ENCODE assay signal across 1 cellular context in the genomic region with DNA sequence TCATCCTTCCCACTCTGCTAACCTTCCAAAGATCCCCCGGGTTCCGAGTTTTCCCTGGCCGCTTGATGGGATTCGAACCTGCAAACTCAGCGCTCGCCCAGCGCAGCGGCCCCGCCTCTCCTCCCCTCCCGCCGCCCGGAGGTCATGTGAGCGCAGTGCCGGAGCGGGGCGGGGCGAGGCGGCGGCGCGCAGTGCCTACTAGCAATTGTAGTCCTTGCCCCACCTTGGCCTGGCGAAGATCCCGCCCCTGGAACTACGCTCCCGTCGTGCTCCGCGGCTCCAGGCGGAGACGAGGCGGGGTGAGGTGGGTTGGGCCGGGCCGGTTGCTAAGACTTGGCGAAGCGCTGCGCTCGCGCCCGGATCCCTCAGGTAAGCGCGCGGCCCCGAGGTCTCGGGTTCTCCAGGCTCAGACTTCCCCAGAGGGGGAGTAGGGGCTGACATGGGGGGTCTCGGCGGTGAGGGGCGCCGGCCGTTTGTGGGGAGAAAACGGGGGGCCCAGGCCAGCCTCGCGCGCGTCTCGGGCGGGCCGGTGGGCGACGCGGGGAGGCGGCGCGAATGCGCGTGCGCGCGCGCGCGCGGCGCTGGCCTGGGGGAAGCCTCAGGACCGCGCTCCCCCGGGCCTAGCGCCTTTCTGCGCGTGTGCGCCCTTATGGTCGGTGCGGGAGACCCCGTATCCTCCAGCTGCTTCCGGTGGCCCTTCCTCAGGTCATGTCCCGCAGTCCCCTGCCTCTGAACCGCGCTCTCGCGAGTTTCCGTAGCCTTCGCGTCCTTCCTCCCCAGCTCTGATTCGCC.
TF ChIP-seq lines count a peak whose summit lies in the region.

A gene (plus strand): TSS at position 329 of the 792 bp plus-strand sequence. CDS start 6,649 bp downstream, outside the sequence.
A gene with protein sequence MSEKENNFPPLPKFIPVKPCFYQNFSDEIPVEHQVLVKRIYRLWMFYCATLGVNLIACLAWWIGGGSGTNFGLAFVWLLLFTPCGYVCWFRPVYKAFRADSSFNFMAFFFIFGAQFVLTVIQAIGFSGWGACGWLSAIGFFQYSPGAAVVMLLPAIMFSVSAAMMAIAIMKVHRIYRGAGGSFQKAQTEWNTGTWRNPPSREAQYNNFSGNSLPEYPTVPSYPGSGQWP (plus strand): TSS at position 329 of the 792 bp plus-strand sequence. CDS start 9,621 bp downstream, outside the sequence.

TF ChIP-seq in HepG2, 621 proteins besides CTCF, POLR2A, EP300 and RAD21 (continued from another document and continues in another):
- TF ChIP-seq, protein P1, sequence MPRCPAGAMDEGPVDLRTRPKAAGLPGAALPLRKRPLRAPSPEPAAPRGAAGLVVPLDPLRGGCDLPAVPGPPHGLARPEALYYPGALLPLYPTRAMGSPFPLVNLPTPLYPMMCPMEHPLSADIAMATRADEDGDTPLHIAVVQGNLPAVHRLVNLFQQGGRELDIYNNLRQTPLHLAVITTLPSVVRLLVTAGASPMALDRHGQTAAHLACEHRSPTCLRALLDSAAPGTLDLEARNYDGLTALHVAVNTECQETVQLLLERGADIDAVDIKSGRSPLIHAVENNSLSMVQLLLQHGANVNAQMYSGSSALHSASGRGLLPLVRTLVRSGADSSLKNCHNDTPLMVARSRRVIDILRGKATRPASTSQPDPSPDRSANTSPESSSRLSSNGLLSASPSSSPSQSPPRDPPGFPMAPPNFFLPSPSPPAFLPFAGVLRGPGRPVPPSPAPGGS (CRISPR knock-in tag; IDR thresholded peaks at IDR 0.05) = no peak
- TF ChIP-seq MAZ (IDR thresholded peaks at IDR 0.05; ENCODE audit: borderline replicate concordance, low read depth, low read length) = peak; percentile 97
- peak; percentile 93 for TF ChIP-seq MAZ (CRISPR knock-in tag; IDR thresholded peaks at IDR 0.05; ENCODE audit: low read depth)
- TF ChIP-seq, protein P2, sequence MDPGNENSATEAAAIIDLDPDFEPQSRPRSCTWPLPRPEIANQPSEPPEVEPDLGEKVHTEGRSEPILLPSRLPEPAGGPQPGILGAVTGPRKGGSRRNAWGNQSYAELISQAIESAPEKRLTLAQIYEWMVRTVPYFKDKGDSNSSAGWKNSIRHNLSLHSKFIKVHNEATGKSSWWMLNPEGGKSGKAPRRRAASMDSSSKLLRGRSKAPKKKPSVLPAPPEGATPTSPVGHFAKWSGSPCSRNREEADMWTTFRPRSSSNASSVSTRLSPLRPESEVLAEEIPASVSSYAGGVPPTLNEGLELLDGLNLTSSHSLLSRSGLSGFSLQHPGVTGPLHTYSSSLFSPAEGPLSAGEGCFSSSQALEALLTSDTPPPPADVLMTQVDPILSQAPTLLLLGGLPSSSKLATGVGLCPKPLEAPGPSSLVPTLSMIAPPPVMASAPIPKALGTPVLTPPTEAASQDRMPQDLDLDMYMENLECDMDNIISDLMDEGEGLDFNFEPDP (CRISPR knock-in tag; conservative IDR thresholded peaks at IDR 0.05) = no peak
- peak; percentile 65 for TF ChIP-seq ZMYM4 (CRISPR knock-in tag; IDR thresholded peaks at IDR 0.05)
- TF ChIP-seq MBD4 (IDR thresholded peaks at IDR 0.05; ENCODE audit: borderline replicate concordance, low read length) = no peak
- no peak for TF ChIP-seq PLRG1 (conservative IDR thresholded peaks at IDR 0.05)
- no peak for TF ChIP-seq DPF2 (CRISPR knock-in tag; IDR thresholded peaks at IDR 0.05; ENCODE audit: borderline replicate concordance, low read depth)
- TF ChIP-seq, protein P3, sequence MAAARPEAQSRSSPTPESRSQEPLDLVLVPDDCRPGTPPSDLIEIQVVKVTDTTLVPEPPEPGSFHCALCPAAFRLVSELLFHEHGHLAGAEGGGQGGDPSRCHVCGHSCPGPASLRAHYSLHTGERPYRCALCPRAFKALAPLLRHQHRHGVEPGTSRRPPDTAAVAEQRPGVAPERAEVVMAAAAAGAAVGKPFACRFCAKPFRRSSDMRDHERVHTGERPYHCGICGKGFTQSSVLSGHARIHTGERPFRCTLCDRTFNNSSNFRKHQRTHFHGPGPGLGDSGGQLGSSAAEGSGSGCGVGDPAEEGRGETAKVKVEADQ (CRISPR knock-in tag; IDR thresholded peaks at IDR 0.05; ENCODE audit: borderline replicate concordance) = peak; percentile 34; the same call in 1 of the 2 replicates
- peak; percentile 38 for TF ChIP-seq CREM (IDR thresholded peaks at IDR 0.05)
- TF ChIP-seq CREM (CRISPR knock-in tag; IDR thresholded peaks at IDR 0.05) = no peak
- TF ChIP-seq ZNF24 (IDR thresholded peaks at IDR 0.05) = no peak
- TF ChIP-seq, protein P4, sequence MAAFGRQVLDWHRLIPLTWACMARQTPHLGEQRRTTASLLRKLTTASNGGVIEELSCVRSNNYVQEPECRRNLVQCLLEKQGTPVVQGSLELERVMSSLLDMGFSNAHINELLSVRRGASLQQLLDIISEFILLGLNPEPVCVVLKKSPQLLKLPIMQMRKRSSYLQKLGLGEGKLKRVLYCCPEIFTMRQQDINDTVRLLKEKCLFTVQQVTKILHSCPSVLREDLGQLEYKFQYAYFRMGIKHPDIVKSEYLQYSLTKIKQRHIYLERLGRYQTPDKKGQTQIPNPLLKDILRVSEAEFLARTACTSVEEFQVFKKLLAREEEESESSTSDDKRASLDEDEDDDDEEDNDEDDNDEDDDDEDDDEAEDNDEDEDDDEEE (CRISPR knock-in tag; IDR thresholded peaks at IDR 0.05) = 0 out of 2 replicates have a peak, but pooled peaks have one; percentile 74
- TF ChIP-seq, protein P5, sequence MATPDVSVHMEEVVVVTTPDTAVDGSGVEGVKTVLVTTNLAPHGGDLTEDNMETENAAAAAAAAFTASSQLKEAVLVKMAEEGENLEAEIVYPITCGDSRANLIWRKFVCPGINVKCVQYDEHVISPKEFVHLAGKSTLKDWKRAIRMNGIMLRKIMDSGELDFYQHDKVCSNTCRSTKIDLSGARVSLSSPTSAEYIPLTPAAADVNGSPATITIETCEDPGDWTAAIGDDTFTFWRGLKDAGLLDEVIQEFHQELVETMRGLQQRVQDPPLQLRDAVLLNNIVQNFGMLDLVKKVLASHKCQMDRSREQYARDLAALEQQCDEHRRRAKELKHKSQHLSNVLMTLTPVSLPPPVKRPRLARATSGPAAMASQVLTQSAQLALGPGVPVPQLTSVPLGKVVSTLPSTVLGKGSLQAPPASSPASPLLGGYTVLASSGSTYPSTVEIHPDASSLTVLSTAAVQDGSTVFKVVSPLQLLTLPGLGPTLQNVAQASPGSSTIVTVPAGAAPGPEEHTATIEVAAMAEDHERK (CRISPR knock-in tag; IDR thresholded peaks at IDR 0.05; ENCODE audit: low read depth) = peak; percentile 76
- TF ChIP-seq U2AF1 (optimal IDR thresholded peaks at IDR 0.05; ENCODE audit: low read depth, low read length) = peak; percentile 59
- TF ChIP-seq HOXD1 (CRISPR knock-in tag; IDR thresholded peaks at IDR 0.05) = peak; percentile 56; the same call in 1 of the 2 replicates
- no peak for TF ChIP-seq FOXJ3 (CRISPR knock-in tag; IDR thresholded peaks at IDR 0.05; ENCODE audit: borderline replicate concordance)
- TF ChIP-seq SIN3A (IDR thresholded peaks at IDR 0.05; ENCODE audit: borderline replicate concordance, low read depth, low read length) = peak; percentile 55; the same call in 1 of the 2 replicates
- peak; percentile 74 to 85 for TF ChIP-seq NR2F1 (CRISPR knock-in tag; IDR thresholded peaks at IDR 0.05)
- TF ChIP-seq FOXK1 (CRISPR knock-in tag; IDR thresholded peaks at IDR 0.05; ENCODE audit: borderline replicate concordance, low read depth) = peak; percentile 32; the same call in 1 of the 2 replicates
- TF ChIP-seq, protein P6, sequence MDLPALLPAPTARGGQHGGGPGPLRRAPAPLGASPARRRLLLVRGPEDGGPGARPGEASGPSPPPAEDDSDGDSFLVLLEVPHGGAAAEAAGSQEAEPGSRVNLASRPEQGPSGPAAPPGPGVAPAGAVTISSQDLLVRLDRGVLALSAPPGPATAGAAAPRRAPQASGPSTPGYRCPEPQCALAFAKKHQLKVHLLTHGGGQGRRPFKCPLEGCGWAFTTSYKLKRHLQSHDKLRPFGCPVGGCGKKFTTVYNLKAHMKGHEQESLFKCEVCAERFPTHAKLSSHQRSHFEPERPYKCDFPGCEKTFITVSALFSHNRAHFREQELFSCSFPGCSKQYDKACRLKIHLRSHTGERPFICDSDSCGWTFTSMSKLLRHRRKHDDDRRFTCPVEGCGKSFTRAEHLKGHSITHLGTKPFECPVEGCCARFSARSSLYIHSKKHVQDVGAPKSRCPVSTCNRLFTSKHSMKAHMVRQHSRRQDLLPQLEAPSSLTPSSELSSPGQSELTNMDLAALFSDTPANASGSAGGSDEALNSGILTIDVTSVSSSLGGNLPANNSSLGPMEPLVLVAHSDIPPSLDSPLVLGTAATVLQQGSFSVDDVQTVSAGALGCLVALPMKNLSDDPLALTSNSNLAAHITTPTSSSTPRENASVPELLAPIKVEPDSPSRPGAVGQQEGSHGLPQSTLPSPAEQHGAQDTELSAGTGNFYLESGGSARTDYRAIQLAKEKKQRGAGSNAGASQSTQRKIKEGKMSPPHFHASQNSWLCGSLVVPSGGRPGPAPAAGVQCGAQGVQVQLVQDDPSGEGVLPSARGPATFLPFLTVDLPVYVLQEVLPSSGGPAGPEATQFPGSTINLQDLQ (CRISPR knock-in tag; IDR thresholded peaks at IDR 0.05) = peak; percentile 100
- TF ChIP-seq FIP1L1 (IDR thresholded peaks at IDR 0.05; ENCODE audit: borderline replicate concordance, insufficient read depth, low read depth, low read length) = no peak; the same call in 1 of the 2 replicates
- TF ChIP-seq ZNF501 (CRISPR knock-in tag; IDR thresholded peaks at IDR 0.05) = peak; percentile 75
- TF ChIP-seq CBX1 (IDR thresholded peaks at IDR 0.05; ENCODE audit: low read depth) = peak; percentile 19
- peak; percentile 59 for TF ChIP-seq RARA (CRISPR knock-in tag; IDR thresholded peaks at IDR 0.05)
- no peak for TF ChIP-seq ZNF160 (CRISPR knock-in tag; IDR thresholded peaks at IDR 0.05)
- peak; percentile 22; the same call in 1 of the 2 replicates for TF ChIP-seq ZNF768 (CRISPR knock-in tag; IDR thresholded peaks at IDR 0.05)
- TF ChIP-seq, protein P7, sequence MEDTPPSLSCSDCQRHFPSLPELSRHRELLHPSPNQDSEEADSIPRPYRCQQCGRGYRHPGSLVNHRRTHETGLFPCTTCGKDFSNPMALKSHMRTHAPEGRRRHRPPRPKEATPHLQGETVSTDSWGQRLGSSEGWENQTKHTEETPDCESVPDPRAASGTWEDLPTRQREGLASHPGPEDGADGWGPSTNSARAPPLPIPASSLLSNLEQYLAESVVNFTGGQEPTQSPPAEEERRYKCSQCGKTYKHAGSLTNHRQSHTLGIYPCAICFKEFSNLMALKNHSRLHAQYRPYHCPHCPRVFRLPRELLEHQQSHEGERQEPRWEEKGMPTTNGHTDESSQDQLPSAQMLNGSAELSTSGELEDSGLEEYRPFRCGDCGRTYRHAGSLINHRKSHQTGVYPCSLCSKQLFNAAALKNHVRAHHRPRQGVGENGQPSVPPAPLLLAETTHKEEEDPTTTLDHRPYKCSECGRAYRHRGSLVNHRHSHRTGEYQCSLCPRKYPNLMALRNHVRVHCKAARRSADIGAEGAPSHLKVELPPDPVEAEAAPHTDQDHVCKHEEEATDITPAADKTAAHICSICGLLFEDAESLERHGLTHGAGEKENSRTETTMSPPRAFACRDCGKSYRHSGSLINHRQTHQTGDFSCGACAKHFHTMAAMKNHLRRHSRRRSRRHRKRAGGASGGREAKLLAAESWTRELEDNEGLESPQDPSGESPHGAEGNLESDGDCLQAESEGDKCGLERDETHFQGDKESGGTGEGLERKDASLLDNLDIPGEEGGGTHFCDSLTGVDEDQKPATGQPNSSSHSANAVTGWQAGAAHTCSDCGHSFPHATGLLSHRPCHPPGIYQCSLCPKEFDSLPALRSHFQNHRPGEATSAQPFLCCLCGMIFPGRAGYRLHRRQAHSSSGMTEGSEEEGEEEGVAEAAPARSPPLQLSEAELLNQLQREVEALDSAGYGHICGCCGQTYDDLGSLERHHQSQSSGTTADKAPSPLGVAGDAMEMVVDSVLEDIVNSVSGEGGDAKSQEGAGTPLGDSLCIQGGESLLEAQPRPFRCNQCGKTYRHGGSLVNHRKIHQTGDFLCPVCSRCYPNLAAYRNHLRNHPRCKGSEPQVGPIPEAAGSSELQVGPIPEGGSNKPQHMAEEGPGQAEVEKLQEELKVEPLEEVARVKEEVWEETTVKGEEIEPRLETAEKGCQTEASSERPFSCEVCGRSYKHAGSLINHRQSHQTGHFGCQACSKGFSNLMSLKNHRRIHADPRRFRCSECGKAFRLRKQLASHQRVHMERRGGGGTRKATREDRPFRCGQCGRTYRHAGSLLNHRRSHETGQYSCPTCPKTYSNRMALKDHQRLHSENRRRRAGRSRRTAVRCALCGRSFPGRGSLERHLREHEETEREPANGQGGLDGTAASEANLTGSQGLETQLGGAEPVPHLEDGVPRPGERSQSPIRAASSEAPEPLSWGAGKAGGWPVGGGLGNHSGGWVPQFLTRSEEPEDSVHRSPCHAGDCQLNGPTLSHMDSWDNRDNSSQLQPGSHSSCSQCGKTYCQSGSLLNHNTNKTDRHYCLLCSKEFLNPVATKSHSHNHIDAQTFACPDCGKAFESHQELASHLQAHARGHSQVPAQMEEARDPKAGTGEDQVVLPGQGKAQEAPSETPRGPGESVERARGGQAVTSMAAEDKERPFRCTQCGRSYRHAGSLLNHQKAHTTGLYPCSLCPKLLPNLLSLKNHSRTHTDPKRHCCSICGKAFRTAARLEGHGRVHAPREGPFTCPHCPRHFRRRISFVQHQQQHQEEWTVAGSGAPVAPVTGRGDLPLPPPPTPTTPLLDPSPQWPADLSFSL (CRISPR knock-in tag; IDR thresholded peaks at IDR 0.05) = no peak
- TF ChIP-seq, protein P8, sequence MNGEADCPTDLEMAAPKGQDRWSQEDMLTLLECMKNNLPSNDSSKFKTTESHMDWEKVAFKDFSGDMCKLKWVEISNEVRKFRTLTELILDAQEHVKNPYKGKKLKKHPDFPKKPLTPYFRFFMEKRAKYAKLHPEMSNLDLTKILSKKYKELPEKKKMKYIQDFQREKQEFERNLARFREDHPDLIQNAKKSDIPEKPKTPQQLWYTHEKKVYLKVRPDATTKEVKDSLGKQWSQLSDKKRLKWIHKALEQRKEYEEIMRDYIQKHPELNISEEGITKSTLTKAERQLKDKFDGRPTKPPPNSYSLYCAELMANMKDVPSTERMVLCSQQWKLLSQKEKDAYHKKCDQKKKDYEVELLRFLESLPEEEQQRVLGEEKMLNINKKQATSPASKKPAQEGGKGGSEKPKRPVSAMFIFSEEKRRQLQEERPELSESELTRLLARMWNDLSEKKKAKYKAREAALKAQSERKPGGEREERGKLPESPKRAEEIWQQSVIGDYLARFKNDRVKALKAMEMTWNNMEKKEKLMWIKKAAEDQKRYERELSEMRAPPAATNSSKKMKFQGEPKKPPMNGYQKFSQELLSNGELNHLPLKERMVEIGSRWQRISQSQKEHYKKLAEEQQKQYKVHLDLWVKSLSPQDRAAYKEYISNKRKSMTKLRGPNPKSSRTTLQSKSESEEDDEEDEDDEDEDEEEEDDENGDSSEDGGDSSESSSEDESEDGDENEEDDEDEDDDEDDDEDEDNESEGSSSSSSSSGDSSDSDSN (CRISPR knock-in tag; IDR thresholded peaks at IDR 0.05) = peak; percentile 24; the same call in 1 of the 2 replicates
- peak; percentile 67 for TF ChIP-seq ZBTB38 (CRISPR knock-in tag; IDR thresholded peaks at IDR 0.05)
- peak; percentile 14 for TF ChIP-seq IRF2 (CRISPR knock-in tag; IDR thresholded peaks at IDR 0.05)
- peak; percentile 56; the same call in 1 of the 2 replicates for TF ChIP-seq ZNF33B (CRISPR knock-in tag; IDR thresholded peaks at IDR 0.05)
- 0 out of 2 replicates have a peak, but pooled peaks have one; percentile 38 for TF ChIP-seq KLF6 (CRISPR knock-in tag; IDR thresholded peaks at IDR 0.05)
- TF ChIP-seq RBFOX2 (IDR thresholded peaks at IDR 0.05; ENCODE audit: low read depth, low read length) = peak; percentile 96
- TF ChIP-seq PCBP1 (IDR thresholded peaks at IDR 0.05; ENCODE audit: borderline replicate concordance, low read depth, low read length) = peak; percentile 67; the same call in 1 of the 2 replicates
